ENCODE assay signal across 8 cellular contexts in genomic region chr3:71752911-71753715, GRCh38. TPM values are rescaled to one million over a fixed set of nuclear protein-coding genes. Genes with fewer than 3 reads are reported as not detected.
DNase-seq lines count a peak whose midpoint lies in the region; ATAC-seq and TF ChIP-seq lines count a peak whose summit lies in the region.

No MANE protein-coding gene starts in this region.

- H3K4me1 ChIP-seq in breast epithelium = no peaks in the 10 kb centered on the region
- H3K4me1 ChIP-seq in mesenchymal stem cell (ENCODE audit: control insufficient read depth, insufficient read depth, low read depth, low read length) = peaks cover 14% of the 10 kb centered on the region
- H3K4me1 ChIP-seq in tibial nerve = peaks cover 0 to 11% (median 0%) of the 10 kb centered on the region in 4 donors

- no peaks in the 10 kb centered on the region for H3K79me1 ChIP-seq in mesenchymal stem cell (replicated peaks; ENCODE audit: low read length, poor library complexity, severe bottlenecking)

- no peak overlapping the region for H3K27ac Mint-ChIP-seq in activated CD8-positive, alpha-beta memory T cell treated with anti-CD3 and anti-CD28 coated beads, Interleukin-2, amount 10 ng/mL, durations not matched to agents 7 days and 5 days

- H2BK12ac ChIP-seq in mesenchymal stem cell (ENCODE audit: low read length in 2 of 2) = no peak overlapping the region

- no peak overlapping the region for H4K91ac ChIP-seq in mesenchymal stem cell (ENCODE audit: low read length)

- DNase-seq in activated CD8-positive, alpha-beta memory T cell treated with anti-CD3 and anti-CD28 coated beads, Interleukin-2, amount 10 ng/mL, durations not matched to agents 7 days and 5 days = no peak
- no peak for DNase-seq in activated CD8-positive, alpha-beta memory T cell treated with anti-CD3 and anti-CD28 coated beads, Interleukin-2, amount 50 U/mL, for 4 hours
- DNase-seq in breast epithelium (ENCODE audit: low spot score in 2 of 2) (no peak), mesenchymal stem cell (no peak), tibial nerve (ENCODE audit: low spot score in 2 of 2) (no peak), epidermal melanocyte (ENCODE audit: insufficient read length, low spot score) (no peak), SIG-M5 (lab: John Stamatoyannopoulos, UW) (no peak), hepatic stellate cell (ENCODE audit: low spot score) (no peak)

- CTCF ChIA-PET in activated CD8-positive, alpha-beta memory T cell treated with anti-CD3 and anti-CD28 coated beads, Interleukin-2, amount 10 ng/mL, durations not matched to agents 7 days and 5 days (lab: Charles Lee) = interaction anchor here (1.0 to 1.1 kb wide), 2 partner anchors 19 to 25 kb away, joined by 3 read pairs; no protein-coding TSS in a partner anchor

- H2BK5ac ChIP-seq in mesenchymal stem cell (ENCODE audit: low read depth, low read length, poor library complexity, severe bottlenecking) = no peak overlapping the region

- H3K4me3 ChIP-seq in breast epithelium (peak overlapping the region; percentile 39 to 87 (median 64)), mesenchymal stem cell (ENCODE audit: insufficient read depth in 1 of 2, low read depth in 1 of 2, low read length in 2 of 2) (peak overlapping the region in 1 of 2 experiments; percentile 61), tibial nerve (peak overlapping the region in 3 of 4 donors; percentile 30 to 61 (median 40))

- H3K4me1 Mint-ChIP-seq in activated CD8-positive, alpha-beta memory T cell treated with anti-CD3 and anti-CD28 coated beads, Interleukin-2, amount 10 ng/mL, durations not matched to agents 7 days and 5 days = peaks cover 3% of the 10 kb centered on the region

- H3K36me3 ChIP-seq in breast epithelium (no peaks in the 10 kb centered on the region), mesenchymal stem cell (ENCODE audit: control insufficient read depth in 1 of 2, insufficient read depth in 2 of 2, low read depth in 1 of 2, low read length in 2 of 2) (no peaks in the 10 kb centered on the region), tibial nerve (no peaks in the 10 kb centered on the region)

- no peak overlapping the region for H2BK15ac ChIP-seq in mesenchymal stem cell (ENCODE audit: low read depth, poor library complexity, severe bottlenecking)

- TF ChIP-seq POLR2A in breast epithelium (IDR thresholded peaks at IDR 0.05) = no peak
- no peak for TF ChIP-seq POLR2A in tibial nerve (IDR thresholded peaks at IDR 0.05)

- peak; percentile 37 for ATAC-seq in activated CD8-positive, alpha-beta memory T cell treated with anti-CD3 and anti-CD28 coated beads, Interleukin-2, amount 10 ng/mL, durations not matched to agents 7 days and 5 days

- H3K9ac ChIP-seq in mesenchymal stem cell (ENCODE audit: low read length) = no peak overlapping the region

- H4K8ac ChIP-seq in mesenchymal stem cell (ENCODE audit: low read length) = no peak overlapping the region

- no peak overlapping the region for H3K23ac ChIP-seq in mesenchymal stem cell (ENCODE audit: low read length in 2 of 2)

- peaks cover 57% of the 10 kb centered on the region for H3K27me3 Mint-ChIP-seq in activated CD8-positive, alpha-beta memory T cell treated with anti-CD3 and anti-CD28 coated beads, Interleukin-2, amount 10 ng/mL, durations not matched to agents 7 days and 5 days

- H3K27me3 ChIP-seq in breast epithelium = no peaks in the 10 kb centered on the region
- peaks cover 61 to 69% of the 10 kb centered on the region in 2 experiments for H3K27me3 ChIP-seq in mesenchymal stem cell (ENCODE audit: control insufficient read depth in 1 of 2, insufficient read depth in 1 of 2, low read length in 2 of 2)
- peaks cover 0 to 44% of the 10 kb centered on the region in 2 donors for H3K27me3 ChIP-seq in tibial nerve

- no peaks in the 10 kb centered on the region for H3K9me3 Mint-ChIP-seq in activated CD8-positive, alpha-beta memory T cell treated with anti-CD3 and anti-CD28 coated beads, Interleukin-2, amount 10 ng/mL, durations not matched to agents 7 days and 5 days (ENCODE audit: low read depth)

- H3K4me3 Mint-ChIP-seq in activated CD8-positive, alpha-beta memory T cell treated with anti-CD3 and anti-CD28 coated beads, Interleukin-2, amount 10 ng/mL, durations not matched to agents 7 days and 5 days = peak overlapping the region; percentile 63

- no peak overlapping the region for H3K27ac ChIP-seq in breast epithelium
- no peak overlapping the region for H3K27ac ChIP-seq in mesenchymal stem cell (ENCODE audit: low read length, poor library complexity, severe bottlenecking)
- peak overlapping the region in 1 of 4 donors; percentile 61 for H3K27ac ChIP-seq in tibial nerve

- intact Hi-C loops in breast epithelium (cut with DNase I; ENCODE audit: low total_unique reads) = no loop called here

- TF ChIP-seq CTCF in breast epithelium (IDR thresholded peaks at IDR 0.05) (no peak), tibial nerve (IDR thresholded peaks at IDR 0.05) (no peak)

- H3K18ac ChIP-seq in mesenchymal stem cell (ENCODE audit: low read depth in 1 of 2, low read length in 2 of 2) = no peak overlapping the region

- no peak overlapping the region for H2BK120ac ChIP-seq in mesenchymal stem cell (ENCODE audit: low read depth, low read length)

- H3K14ac ChIP-seq in mesenchymal stem cell (ENCODE audit: low read length in 2 of 2) = no peak overlapping the region

- H3K36me3 Mint-ChIP-seq in activated CD8-positive, alpha-beta memory T cell treated with anti-CD3 and anti-CD28 coated beads, Interleukin-2, amount 10 ng/mL, durations not matched to agents 7 days and 5 days = peaks cover 2% of the 10 kb centered on the region

- TF ChIP-seq EP300 in tibial nerve (IDR thresholded peaks at IDR 0.05) = no peak

- no peaks in the 10 kb centered on the region for H3K9me3 ChIP-seq in breast epithelium
- H3K9me3 ChIP-seq in mesenchymal stem cell (ENCODE audit: control insufficient read depth, low read length) = no peaks in the 10 kb centered on the region
- no peaks in the 10 kb centered on the region for H3K9me3 ChIP-seq in tibial nerve

- peak overlapping the region; percentile 94 for H3K4me2 ChIP-seq in mesenchymal stem cell (ENCODE audit: low read length, poor library complexity, severe bottlenecking)

- 12% methylated on average over 33 of the region's 67 CpGs for WGBS in mesenchymal stem cell
- 9 to 42% methylated on average over 13 to 67 of the region's 67 CpGs for WGBS in tibial nerve, 2 donors

- no peak overlapping the region for H2AFZ ChIP-seq in mesenchymal stem cell (ENCODE audit: low read depth, low read length)

- no peak overlapping the region for H3K4ac ChIP-seq in mesenchymal stem cell (ENCODE audit: low read depth in 1 of 2, low read length in 2 of 2)

- no peak overlapping the region for H2AK5ac ChIP-seq in mesenchymal stem cell (ENCODE audit: low read length, severe bottlenecking)

RNA-seq across cellular contexts. Expression of gene GPR27, which starts 0.5 kb away (rescaled TPM):
- 1 to 10 TPM; 2.3 to 5.3 TPM for total RNA-seq in activated CD8-positive, alpha-beta memory T cell treated with anti-CD3 and anti-CD28 coated beads, Interleukin-2, amount 10 ng/mL, durations not matched to agents 7 days and 5 days
- total RNA-seq in breast epithelium (1 to 10 TPM in 2 of 3 donors, under 1 TPM in 1; 0.32 to 4.0 (median 2.0) TPM), tibial nerve (1 to 10 TPM; 2.9 to 6.9 (median 4.0) TPM)
- 0.01 TPM for polyA plus RNA-seq in mesenchymal stem cell (2013, experiment 1 of 2)
- not detected for polyA plus RNA-seq in mesenchymal stem cell (2013, experiment 2 of 2)

RNA-seq across cellular contexts. Expression of gene EIF4E3, which starts 27.9 kb away (rescaled TPM):
- 10 to 100 TPM; 56.5 to 61.9 TPM for total RNA-seq in activated CD8-positive, alpha-beta memory T cell treated with anti-CD3 and anti-CD28 coated beads, Interleukin-2, amount 10 ng/mL, durations not matched to agents 7 days and 5 days
- total RNA-seq in breast epithelium (10 to 100 TPM; 16.1 to 34.4 (median 19.3) TPM), tibial nerve (10 to 100 TPM; 11.2 to 23.8 (median 16.0) TPM)
- 5.5 TPM for polyA plus RNA-seq in mesenchymal stem cell (2013, experiment 1 of 2)
- 6.2 TPM for polyA plus RNA-seq in mesenchymal stem cell (2013, experiment 2 of 2)

RNA-seq across cellular contexts. Expression of gene PROK2, which starts 31.8 kb away (rescaled TPM):
- 1 to 10 TPM; 3.1 to 3.4 TPM for total RNA-seq in activated CD8-positive, alpha-beta memory T cell treated with anti-CD3 and anti-CD28 coated beads, Interleukin-2, amount 10 ng/mL, durations not matched to agents 7 days and 5 days
- total RNA-seq in breast epithelium (not detected), tibial nerve (under 1 TPM in 1 of 4 donors, not detected in 3; 0.21 TPM)
- not detected for polyA plus RNA-seq in mesenchymal stem cell (2013, experiment 1 of 2)
- not detected for polyA plus RNA-seq in mesenchymal stem cell (2013, experiment 2 of 2)
